Comparison of ENCODE assay signal across 20 cellular contexts in genomic region chr4:138290803-138291202, GRCh38.
"Had no signal": no experiment of that assay in that cellular context is flagged by ENCODE, and none has a peak within 500 bp of the region (broad histone marks: within the 10 kb centered on the region; RNA-seq: fewer than 3 reads in every experiment).

No MANE protein-coding gene starts in this region.

- H3K27me3 ChIP-seq: neutrophil, right lobe of liver, tibial nerve had no signal

- H3K9me3 ChIP-seq: left ventricle myocardium inferior, neutrophil, right lobe of liver, tibial nerve had no signal

- ATAC-seq: activated CD4-positive, alpha-beta T cell treated with anti-CD3 and anti-CD28 coated beads for 36 hours; activated CD8-positive, alpha-beta memory T cell treated with anti-CD3 and anti-CD28 coated beads, Interleukin-2, amount 10 ng/mL, durations not matched to agents 7 days and 5 days; activated CD8-positive, alpha-beta T cell treated with anti-CD3 and anti-CD28 coated beads, Interleukin-2, amount 10 ng/mL, durations not matched to agents 7 days and 5 days; activated naive CD8-positive, alpha-beta T cell treated with anti-CD3 and anti-CD28 coated beads, Interleukin-2, amount 50 U/mL, for 24 hours; esophagus mucosa; right lobe of liver had no signal

- DNase-seq: activated CD4-positive, alpha-beta T cell treated with anti-CD3 and anti-CD28 coated beads for 36 hours; activated CD4-positive, CD25-positive, alpha-beta regulatory T cell; activated CD8-positive, alpha-beta memory T cell treated with anti-CD3 and anti-CD28 coated beads, Interleukin-2, amount 10 ng/mL, durations not matched to agents 7 days and 5 days; activated CD8-positive, alpha-beta T cell treated with anti-CD3 and anti-CD28 coated beads, Interleukin-2, amount 10 ng/mL, durations not matched to agents 7 days and 5 days; activated naive CD8-positive, alpha-beta T cell treated with anti-CD3 and anti-CD28 coated beads, Interleukin-2, amount 50 U/mL, for 24 hours; activated T-cell treated with anti-CD3 and anti-CD28 coated beads, Interleukin-2, amount 50 U/mL, for 48 hours; amygdala; endodermal cell; left ventricle myocardium inferior; naive B cell; nephron progenitor cell; right lobe of liver; stimulated activated CD4-positive, alpha-beta T cell treated with anti-CD3 and anti-CD28 coated beads, Interleukin-2, amount 100 ng/mL, for 48 hours; stimulated activated naive CD4-positive, alpha-beta T cell treated with Interleukin-2 at 50 U/mL for 16 hours had no signal

- H3K4me3 ChIP-seq: left ventricle myocardium inferior, right lobe of liver, tibial nerve had no signal

- FAIRE-seq: bronchial epithelial cell, frontal cortex, islet of Langerhans had no signal

- H3K4me1 ChIP-seq: left ventricle myocardium inferior, right lobe of liver, tibial nerve had no signal

- H3K27ac ChIP-seq: left ventricle myocardium inferior, neutrophil, right lobe of liver, tibial nerve had no signal

- H3K36me3 ChIP-seq: left ventricle myocardium inferior, neutrophil, right lobe of liver, tibial nerve had no signal
